In the genomic region with DNA sequence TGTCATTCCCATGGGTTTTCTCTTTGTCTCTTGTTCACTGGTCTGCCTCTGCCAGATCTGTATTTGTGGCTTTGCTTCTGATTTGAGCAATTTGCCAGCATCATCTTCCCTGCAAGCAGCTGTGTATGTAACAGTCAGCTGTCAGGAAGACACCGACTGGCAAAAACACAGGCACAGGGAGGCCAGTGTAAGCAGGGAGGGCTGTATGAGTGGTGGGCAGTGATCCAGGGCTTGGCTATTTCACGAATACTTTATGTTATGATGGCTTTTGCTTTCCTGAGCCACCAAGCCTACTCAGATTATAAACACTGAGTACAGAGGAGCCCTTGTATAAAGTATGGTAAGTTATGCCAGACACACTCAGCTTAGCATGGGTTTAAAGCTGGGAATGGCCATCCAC, we compare ENCODE assay signal across 18 cellular contexts. TPM values are rescaled to one million over a fixed set of nuclear protein-coding genes. Genes with fewer than 3 reads are reported as not detected.
A peak's percentile ranks its signal among the peaks of the same experiment; 100 is the strongest.
DNase-seq lines count a peak whose midpoint lies in the region; ATAC-seq and TF ChIP-seq lines count a peak whose summit lies in the region.
"Had no signal": no experiment of that assay in that cellular context is flagged by ENCODE, and none has a peak within 500 bp of the region (broad histone marks: within the 10 kb centered on the region; RNA-seq: fewer than 3 reads in every experiment).

No MANE protein-coding gene starts in this region.

- WGBS in ovary, 3 donors, result 24 to 72% (median 49%) methylated on average over 2 of the region's 2 CpGs

- no peaks in the 10 kb centered on the region for H3K36me3 ChIP-seq in ovary

- TF ChIP-seq CTCF in dorsolateral prefrontal cortex (IDR thresholded peaks at IDR 0.05 in 54 of 56, conservative IDR thresholded peaks at IDR 0.05 in 2 of 56; ENCODE audit: low read depth in 1 of 56, partially characterized antibody in 56 of 56) (peak in 2 of 56 donors; percentile 22 to 28), ovary (IDR thresholded peaks at IDR 0.05) (no peak)

- no peak for TF ChIP-seq EP300 in ovary (IDR thresholded peaks at IDR 0.05)

- DNase-seq in LHCN-M2 (ENCODE audit: low read depth) (peak; percentile 36), dorsolateral prefrontal cortex (peak in 7 of 10 donors; percentile 27 to 71 (median 54)), mesenteric fat pad (ENCODE audit: low spot score) (peak; percentile 16), posterior cingulate gyrus (peak in 6 of 10 donors; percentile 12 to 86 (median 44)), ovary (no peak)
- DNase-seq in activated CD4-positive, alpha-beta T cell treated with anti-CD3 and anti-CD28 coated beads, Interleukin-2, amount 50 U/mL, for 48 hours, result no peak
- DNase-seq: Calu3, DND-41, GDM1, GOT3, KG1, NCI-H1092, NCI-H446 treated with DMSO at 0.1 percent for 48 hours, NCI-H774, PC-9 had no signal

- no peak for ATAC-seq in GM21390 (IDR thresholded peaks at IDR 0.05; ENCODE audit: unreplicated experiment)
- ATAC-seq in GM19452 (IDR thresholded peaks at IDR 0.05; ENCODE audit: unreplicated experiment), result no peak
- ATAC-seq: A549 had no signal

- H3K4me1 ChIP-seq in ovary (ENCODE audit: insufficient read depth), result no peaks in the 10 kb centered on the region
- H3K4me1 ChIP-seq: A549 had no signal

- H3K27me3 ChIP-seq in dorsolateral prefrontal cortex (no peaks in the 10 kb centered on the region), ovary (no peaks in the 10 kb centered on the region)

- H3K9me3 ChIP-seq in ovary, result no peaks in the 10 kb centered on the region
- H3K9me3 ChIP-seq: A549 had no signal

- intact Hi-C loops in dorsolateral prefrontal cortex (cut with DNase I), result no loop called here
- intact Hi-C loops in posterior cingulate gyrus (cut with DNase I), result no loop called here
- intact Hi-C loops in ovary (cut with DNase I), result no loop called here

- H3K27ac ChIP-seq in dorsolateral prefrontal cortex (peak overlapping the region; percentile 11 to 95 (median 81)), ovary (no peak overlapping the region)
- H3K27ac ChIP-seq: A549 had no signal

- H3K4me3 ChIP-seq in dorsolateral prefrontal cortex (peak overlapping the region in 12 of 59 donors; percentile 6 to 38 (median 17)), ovary (no peak overlapping the region)
- H3K4me3 ChIP-seq: A549, PC-9 had no signal

- TF ChIP-seq POLR2A in ovary (IDR thresholded peaks at IDR 0.05), result no peak

RNA-seq across cellular contexts. Expression of a gene that starts 11.6 kb away (rescaled TPM):
- total RNA-seq in LHCN-M2 (2014; rRNA removed) (15.8 and 17.4 TPM in 2 replicates), dorsolateral prefrontal cortex (10 to 100 TPM in 97 of 120 experiments, 1 to 10 TPM in 23; 6.2 to 18.9 (median 11.5) TPM), mesenteric fat pad (11.7 TPM), ovary (10 to 100 TPM in 2 of 7 donors, 1 to 10 TPM in 5; 8.3 to 17.6 (median 9.5) TPM)
- 17.4 TPM for polyA plus RNA-seq in LHCN-M2 (2012)
- polyA plus RNA-seq in ovary, result 10 to 100 TPM in 1 of 2 donors, 1 to 10 TPM in 1; 9.1 to 14.8 TPM

Comparison
In these comparisons a context has a peak if more than half of its experiments do, and no peak if none do; other contexts are left out.
1. DNase-seq: peak in LHCN-M2 (single experiment), dorsolateral prefrontal cortex (7 of 10), mesenteric fat pad (single experiment) and posterior cingulate gyrus (6 of 10); none in ovary (0 of 5) and activated CD4-positive, alpha-beta T cell treated with anti-CD3 and anti-CD28 coated beads, Interleukin-2, amount 50 U/mL, for 48 hours (0 of 2).
2. H3K27ac ChIP-seq: peak in dorsolateral prefrontal cortex (59 of 59); none in ovary (0 of 2).